In the genomic region with DNA sequence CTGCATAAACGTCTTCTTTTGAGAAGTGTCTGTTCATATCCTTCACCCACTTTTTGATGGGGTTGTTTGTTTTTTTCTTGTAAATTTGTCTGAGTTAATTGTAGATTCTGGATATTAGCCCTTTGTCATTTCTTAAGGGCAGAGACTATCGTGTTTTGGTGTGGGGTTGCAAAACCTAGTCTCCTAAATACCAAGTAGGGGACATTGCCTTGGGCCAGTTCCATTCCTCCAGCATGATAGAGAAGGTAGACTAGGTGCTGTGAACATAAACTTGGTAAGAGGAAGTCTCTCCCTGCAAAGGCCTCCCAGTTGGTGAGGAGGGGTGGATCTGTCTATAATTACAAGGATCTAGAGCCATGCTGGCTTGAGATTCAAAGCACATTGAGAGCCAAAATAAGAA, we compare ENCODE assay signal across 32 cellular contexts.
"Had no signal": no experiment of that assay in that cellular context is flagged by ENCODE, and none has a peak within 500 bp of the region (broad histone marks: within the 10 kb centered on the region; RNA-seq: fewer than 3 reads in every experiment).

No MANE protein-coding gene starts in this region.

- H3K36me3 ChIP-seq: adrenal gland, brain microvascular endothelial cell, breast epithelium had no signal

- H3K4me1 Mint-ChIP-seq: activated B cell treated with CpG ODN at 0.5 μM for 24 hours; activated naive CD8-positive, alpha-beta T cell treated with anti-CD3 and anti-CD28 coated beads for 36 hours; activated T-helper 17 cell treated with anti-CD3 and anti-CD28 coated beads, Interleukin-2, amount 50 U/mL, for 72 hours had no signal

- ATAC-seq: activated CD8-positive, alpha-beta T cell treated with anti-CD3 and anti-CD28 coated beads for 36 hours; activated T-cell treated with anti-CD3 and anti-CD28 coated beads, Interleukin-2, amount 50 U/mL, for 4 hours; activated T-cell treated with anti-CD3 and anti-CD28 coated beads, Interleukin-2, amount 50 U/mL, for 72 hours; activated T-helper 17 cell treated with anti-CD3 and anti-CD28 coated beads, Interleukin-2, amount 50 U/mL, for 72 hours; body of pancreas had no signal

- H3K27ac ChIP-seq: adrenal gland, body of pancreas, brain microvascular endothelial cell, breast epithelium, VCaP had no signal

- H3K27me3 Mint-ChIP-seq: activated CD4-positive, alpha-beta memory T cell treated with anti-CD3 and anti-CD28 coated beads for 36 hours; activated CD8-positive, alpha-beta T cell treated with anti-CD3 and anti-CD28 coated beads for 36 hours; activated naive CD8-positive, alpha-beta T cell treated with anti-CD3 and anti-CD28 coated beads for 36 hours; activated T-helper 17 cell treated with anti-CD3 and anti-CD28 coated beads, Interleukin-2, amount 50 U/mL, for 72 hours had no signal

- DNase-seq: activated B cell treated with CpG ODN at 0.5 μM for 24 hours; activated CD4-positive, alpha-beta memory T cell treated with anti-CD3 and anti-CD28 coated beads for 36 hours; activated CD4-positive, alpha-beta T cell treated with anti-CD3 and anti-CD28 coated beads for 4 hours; activated CD4-positive, alpha-beta T cell treated with anti-CD3 and anti-CD28 coated beads, Interleukin-2, amount 10 ng/mL, durations not matched to agents 7 days and 5 days; activated CD4-positive, CD25-positive, alpha-beta regulatory T cell treated with anti-CD3 and anti-CD28 coated beads, Interleukin-2, amount 50 U/mL, for 72 hours; activated CD8-positive, alpha-beta memory T cell treated with anti-CD3 and anti-CD28 coated beads, Interleukin-2, amount 50 U/mL, for 4 hours; activated CD8-positive, alpha-beta T cell treated with anti-CD3 and anti-CD28 coated beads for 36 hours; activated effector memory CD4-positive, alpha-beta T cell treated with anti-CD3 and anti-CD28 coated beads, Interleukin-2, amount 50 U/mL, for 16 hours; activated gamma-delta T cell treated with Interleukin-2 at 50 U/mL for 16 hours; activated naive CD4-positive, alpha-beta T cell; activated naive CD4-positive, alpha-beta T cell treated with anti-CD3 and anti-CD28 coated beads for 36 hours; activated naive CD4-positive, alpha-beta T cell treated with anti-CD3 and anti-CD28 coated beads, Interleukin-2, amount 50 U/mL, for 16 hours; activated naive CD8-positive, alpha-beta T cell treated with anti-CD3 and anti-CD28 coated beads for 36 hours; activated T-cell treated with anti-CD3 and anti-CD28 coated beads for 4 hours; activated T-cell treated with anti-CD3 and anti-CD28 coated beads, Interleukin-2, amount 50 U/mL, for 1 hour; activated T-cell treated with anti-CD3 and anti-CD28 coated beads, Interleukin-2, amount 50 U/mL, for 4 hours; activated T-cell treated with anti-CD3 and anti-CD28 coated beads, Interleukin-2, amount 50 U/mL, for 72 hours; adrenal gland; amniotic stem cell; aorta; body of pancreas; brain microvascular endothelial cell; central memory CD4-positive, alpha-beta T cell; T-helper 1 cell; T-helper 2 cell; T-helper 9 cell had no signal

- H3K27me3 ChIP-seq: adrenal gland, brain microvascular endothelial cell, breast epithelium had no signal

- H3K4me1 ChIP-seq: adrenal gland, body of pancreas, breast epithelium had no signal

- H3K36me3 Mint-ChIP-seq: activated CD4-positive, alpha-beta memory T cell treated with anti-CD3 and anti-CD28 coated beads for 36 hours; activated naive CD8-positive, alpha-beta T cell treated with anti-CD3 and anti-CD28 coated beads for 36 hours had no signal

- H3K27ac Mint-ChIP-seq: activated B cell treated with CpG ODN at 0.5 μM for 24 hours; activated CD4-positive, alpha-beta memory T cell treated with anti-CD3 and anti-CD28 coated beads for 36 hours; activated CD4-positive, alpha-beta T cell treated with anti-CD3 and anti-CD28 coated beads, Interleukin-2, amount 10 ng/mL, durations not matched to agents 7 days and 5 days; activated CD8-positive, alpha-beta T cell treated with anti-CD3 and anti-CD28 coated beads for 36 hours; activated naive CD4-positive, alpha-beta T cell treated with anti-CD3 and anti-CD28 coated beads for 36 hours; activated naive CD8-positive, alpha-beta T cell treated with anti-CD3 and anti-CD28 coated beads for 36 hours; activated T-cell treated with anti-CD3 and anti-CD28 coated beads, Interleukin-2, amount 50 U/mL, for 72 hours; activated T-helper 1 cell treated with anti-CD3 and anti-CD28 coated beads, Interleukin-12 subunit alpha, Interleukin-12 subunit beta, Interleukin-2, Interleukin-4 antibody, amounts not matched to agents 30 ng/mL and 10 ng/mL and 1 ng/mL, durations not matched to agents 14 hours and 24 hours and 36 hours; activated T-helper 17 cell treated with anti-CD3 and anti-CD28 coated beads, Interleukin-2, amount 50 U/mL, for 72 hours; T-helper 1 cell treated with Interleukin-12 subunit alpha and Interleukin-12 subunit beta and Interleukin-4 antibody, amounts not matched to agents 30 μg/mL and 1 μg/mL, for 36 hours; T-helper 2 cell treated with Interferon-gamma antibody and Interleukin-4, amounts not matched to agents 5 μg/mL and 100 μg/mL, for 36 hours had no signal

- H3K4me3 Mint-ChIP-seq: activated B cell treated with CpG ODN at 0.5 μM for 24 hours; activated CD4-positive, alpha-beta memory T cell treated with anti-CD3 and anti-CD28 coated beads for 36 hours; activated CD4-positive, alpha-beta T cell treated with anti-CD3 and anti-CD28 coated beads, Interleukin-2, amount 10 ng/mL, durations not matched to agents 7 days and 5 days; activated CD8-positive, alpha-beta T cell treated with anti-CD3 and anti-CD28 coated beads for 36 hours; activated naive CD4-positive, alpha-beta T cell treated with anti-CD3 and anti-CD28 coated beads for 36 hours; activated naive CD8-positive, alpha-beta T cell treated with anti-CD3 and anti-CD28 coated beads for 36 hours; activated T-cell treated with anti-CD3 and anti-CD28 coated beads, Interleukin-2, amount 50 U/mL, for 4 hours; activated T-cell treated with anti-CD3 and anti-CD28 coated beads, Interleukin-2, amount 50 U/mL, for 72 hours; activated T-helper 1 cell treated with anti-CD3 and anti-CD28 coated beads, Interleukin-12 subunit alpha, Interleukin-12 subunit beta, Interleukin-2, Interleukin-4 antibody, amounts not matched to agents 30 ng/mL and 10 ng/mL and 1 ng/mL, durations not matched to agents 14 hours and 24 hours and 36 hours; activated T-helper 17 cell treated with anti-CD3 and anti-CD28 coated beads, Interleukin-2, amount 50 U/mL, for 72 hours; T-helper 1 cell treated with Interleukin-12 subunit alpha and Interleukin-12 subunit beta and Interleukin-4 antibody, amounts not matched to agents 30 μg/mL and 1 μg/mL, for 36 hours; T-helper 2 cell treated with Interferon-gamma antibody and Interleukin-4, amounts not matched to agents 5 μg/mL and 100 μg/mL, for 36 hours had no signal

- H3K9me3 Mint-ChIP-seq: activated CD4-positive, alpha-beta memory T cell treated with anti-CD3 and anti-CD28 coated beads for 36 hours; activated naive CD4-positive, alpha-beta T cell treated with anti-CD3 and anti-CD28 coated beads for 36 hours; activated naive CD8-positive, alpha-beta T cell treated with anti-CD3 and anti-CD28 coated beads for 36 hours; activated T-cell treated with anti-CD3 and anti-CD28 coated beads, Interleukin-2, amount 50 U/mL, for 4 hours; activated T-helper 17 cell treated with anti-CD3 and anti-CD28 coated beads, Interleukin-2, amount 50 U/mL, for 72 hours; T-helper 1 cell treated with Interleukin-12 subunit alpha and Interleukin-12 subunit beta and Interleukin-4 antibody, amounts not matched to agents 30 μg/mL and 1 μg/mL, for 36 hours had no signal

- H3K4me3 ChIP-seq: adrenal gland, body of pancreas, breast epithelium had no signal

- H3K9me3 ChIP-seq: adrenal gland, body of pancreas, breast epithelium had no signal
